In the genomic region with DNA sequence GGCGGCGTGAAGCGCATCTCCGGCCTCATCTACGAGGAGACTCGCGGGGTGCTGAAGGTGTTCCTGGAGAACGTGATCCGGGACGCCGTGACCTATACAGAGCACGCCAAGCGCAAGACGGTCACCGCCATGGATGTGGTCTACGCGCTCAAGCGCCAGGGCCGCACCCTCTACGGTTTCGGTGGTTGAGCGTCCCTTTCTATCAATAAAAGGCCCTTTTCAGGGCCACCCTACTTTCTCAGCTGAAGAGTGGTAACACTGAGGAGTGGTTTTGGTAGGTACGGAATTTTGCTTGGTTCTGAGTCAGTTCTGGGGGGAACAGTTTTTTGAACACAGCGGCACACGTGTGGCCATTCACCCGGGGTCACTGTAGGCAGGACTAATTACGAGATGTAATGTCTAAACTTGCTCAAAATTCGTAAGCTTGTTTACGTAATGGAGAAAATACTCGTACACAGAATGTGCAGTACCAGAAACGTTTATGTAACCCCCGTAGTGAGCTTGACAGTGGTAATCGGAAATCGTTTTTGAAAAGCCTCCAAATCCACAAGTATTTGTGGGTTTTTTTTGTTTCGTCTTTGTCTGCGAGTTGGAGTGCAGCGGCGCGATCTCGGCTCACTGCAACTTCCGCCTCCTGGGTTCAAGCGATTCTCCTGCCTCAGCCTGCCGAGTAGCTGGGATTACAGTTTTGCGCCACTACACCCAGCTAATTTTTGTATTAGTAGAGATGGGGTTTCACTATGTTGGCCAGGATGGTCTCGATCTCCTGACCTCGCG, we compare ENCODE assay signal across 1 cellular context.
TF ChIP-seq lines count a peak whose summit lies in the region.
"Not testable (repeated sequence)": the region's sequence is repeated elsewhere in the genome, so short reads cannot be mapped to it uniquely, and the experiment has no call there.

No MANE protein-coding gene starts in this region.

TF ChIP-seq in K562, 482 proteins besides CTCF, POLR2A, EP300 and RAD21 (continued from another document and continues in another):
- peak; percentile 80; the same call in 1 of the 2 replicates for TF ChIP-seq ZNF445 (CRISPR knock-in tag; IDR thresholded peaks at IDR 0.05; ENCODE audit: low read depth)
- peak; percentile 41; the same call in 1 of the 2 replicates for TF ChIP-seq CXXC5 (CRISPR knock-in tag; IDR thresholded peaks at IDR 0.05)
- TF ChIP-seq, protein P1, sequence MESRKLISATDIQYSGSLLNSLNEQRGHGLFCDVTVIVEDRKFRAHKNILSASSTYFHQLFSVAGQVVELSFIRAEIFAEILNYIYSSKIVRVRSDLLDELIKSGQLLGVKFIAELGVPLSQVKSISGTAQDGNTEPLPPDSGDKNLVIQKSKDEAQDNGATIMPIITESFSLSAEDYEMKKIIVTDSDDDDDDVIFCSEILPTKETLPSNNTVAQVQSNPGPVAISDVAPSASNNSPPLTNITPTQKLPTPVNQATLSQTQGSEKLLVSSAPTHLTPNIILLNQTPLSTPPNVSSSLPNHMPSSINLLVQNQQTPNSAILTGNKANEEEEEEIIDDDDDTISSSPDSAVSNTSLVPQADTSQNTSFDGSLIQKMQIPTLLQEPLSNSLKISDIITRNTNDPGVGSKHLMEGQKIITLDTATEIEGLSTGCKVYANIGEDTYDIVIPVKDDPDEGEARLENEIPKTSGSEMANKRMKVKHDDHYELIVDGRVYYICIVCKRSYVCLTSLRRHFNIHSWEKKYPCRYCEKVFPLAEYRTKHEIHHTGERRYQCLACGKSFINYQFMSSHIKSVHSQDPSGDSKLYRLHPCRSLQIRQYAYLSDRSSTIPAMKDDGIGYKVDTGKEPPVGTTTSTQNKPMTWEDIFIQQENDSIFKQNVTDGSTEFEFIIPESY (CRISPR knock-in tag; IDR thresholded peaks at IDR 0.05): peak; percentile 45; the same call in 1 of the 2 replicates
- peak; percentile 0 for TF ChIP-seq SAP30 (IDR thresholded peaks at IDR 0.05; ENCODE audit: borderline replicate concordance, insufficient read depth, low read depth, low read length, poor library complexity, severe bottlenecking)
- peak; percentile 29 for TF ChIP-seq CHD1 (IDR thresholded peaks at IDR 0.05; ENCODE audit: low read length)
- 0 out of 2 replicates have a peak, but pooled peaks have one; percentile 10 for TF ChIP-seq FOXJ2 (tag; IDR thresholded peaks at IDR 0.05)
- peak; percentile 5 for TF ChIP-seq DACH1 (IDR thresholded peaks at IDR 0.05; ENCODE audit: partially characterized antibody)
- TF ChIP-seq, protein P2, sequence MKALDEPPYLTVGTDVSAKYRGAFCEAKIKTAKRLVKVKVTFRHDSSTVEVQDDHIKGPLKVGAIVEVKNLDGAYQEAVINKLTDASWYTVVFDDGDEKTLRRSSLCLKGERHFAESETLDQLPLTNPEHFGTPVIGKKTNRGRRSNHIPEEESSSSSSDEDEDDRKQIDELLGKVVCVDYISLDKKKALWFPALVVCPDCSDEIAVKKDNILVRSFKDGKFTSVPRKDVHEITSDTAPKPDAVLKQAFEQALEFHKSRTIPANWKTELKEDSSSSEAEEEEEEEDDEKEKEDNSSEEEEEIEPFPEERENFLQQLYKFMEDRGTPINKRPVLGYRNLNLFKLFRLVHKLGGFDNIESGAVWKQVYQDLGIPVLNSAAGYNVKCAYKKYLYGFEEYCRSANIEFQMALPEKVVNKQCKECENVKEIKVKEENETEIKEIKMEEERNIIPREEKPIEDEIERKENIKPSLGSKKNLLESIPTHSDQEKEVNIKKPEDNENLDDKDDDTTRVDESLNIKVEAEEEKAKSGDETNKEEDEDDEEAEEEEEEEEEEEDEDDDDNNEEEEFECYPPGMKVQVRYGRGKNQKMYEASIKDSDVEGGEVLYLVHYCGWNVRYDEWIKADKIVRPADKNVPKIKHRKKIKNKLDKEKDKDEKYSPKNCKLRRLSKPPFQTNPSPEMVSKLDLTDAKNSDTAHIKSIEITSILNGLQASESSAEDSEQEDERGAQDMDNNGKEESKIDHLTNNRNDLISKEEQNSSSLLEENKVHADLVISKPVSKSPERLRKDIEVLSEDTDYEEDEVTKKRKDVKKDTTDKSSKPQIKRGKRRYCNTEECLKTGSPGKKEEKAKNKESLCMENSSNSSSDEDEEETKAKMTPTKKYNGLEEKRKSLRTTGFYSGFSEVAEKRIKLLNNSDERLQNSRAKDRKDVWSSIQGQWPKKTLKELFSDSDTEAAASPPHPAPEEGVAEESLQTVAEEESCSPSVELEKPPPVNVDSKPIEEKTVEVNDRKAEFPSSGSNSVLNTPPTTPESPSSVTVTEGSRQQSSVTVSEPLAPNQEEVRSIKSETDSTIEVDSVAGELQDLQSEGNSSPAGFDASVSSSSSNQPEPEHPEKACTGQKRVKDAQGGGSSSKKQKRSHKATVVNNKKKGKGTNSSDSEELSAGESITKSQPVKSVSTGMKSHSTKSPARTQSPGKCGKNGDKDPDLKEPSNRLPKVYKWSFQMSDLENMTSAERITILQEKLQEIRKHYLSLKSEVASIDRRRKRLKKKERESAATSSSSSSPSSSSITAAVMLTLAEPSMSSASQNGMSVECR (CRISPR knock-in tag; IDR thresholded peaks at IDR 0.05): peak; percentile 75; the same call in 1 of the 2 replicates
- peak; percentile 9; the same call in 1 of the 2 replicates for TF ChIP-seq ZNF780A (CRISPR knock-in tag; IDR thresholded peaks at IDR 0.05)
- TF ChIP-seq, protein P3, sequence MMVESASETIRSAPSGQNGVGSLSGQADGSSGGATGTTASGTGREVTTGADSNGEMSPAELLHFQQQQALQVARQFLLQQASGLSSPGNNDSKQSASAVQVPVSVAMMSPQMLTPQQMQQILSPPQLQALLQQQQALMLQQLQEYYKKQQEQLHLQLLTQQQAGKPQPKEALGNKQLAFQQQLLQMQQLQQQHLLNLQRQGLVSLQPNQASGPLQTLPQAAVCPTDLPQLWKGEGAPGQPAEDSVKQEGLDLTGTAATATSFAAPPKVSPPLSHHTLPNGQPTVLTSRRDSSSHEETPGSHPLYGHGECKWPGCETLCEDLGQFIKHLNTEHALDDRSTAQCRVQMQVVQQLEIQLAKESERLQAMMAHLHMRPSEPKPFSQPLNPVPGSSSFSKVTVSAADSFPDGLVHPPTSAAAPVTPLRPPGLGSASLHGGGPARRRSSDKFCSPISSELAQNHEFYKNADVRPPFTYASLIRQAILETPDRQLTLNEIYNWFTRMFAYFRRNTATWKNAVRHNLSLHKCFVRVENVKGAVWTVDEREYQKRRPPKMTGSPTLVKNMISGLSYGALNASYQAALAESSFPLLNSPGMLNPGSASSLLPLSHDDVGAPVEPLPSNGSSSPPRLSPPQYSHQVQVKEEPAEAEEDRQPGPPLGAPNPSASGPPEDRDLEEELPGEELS (CRISPR knock-in tag; IDR thresholded peaks at IDR 0.05; ENCODE audit: borderline replicate concordance): peak; percentile 20; the same call in 1 of the 2 replicates
- TF ChIP-seq YY1 (IDR thresholded peaks at IDR 0.05; ENCODE audit: borderline replicate concordance in 1 of 3, control insufficient read depth in 1 of 3, extremely low read depth in 1 of 3, insufficient read depth in 3 of 3, insufficient read length in 1 of 3, insufficient replicate concordance in 2 of 3, low read depth in 1 of 3, low read length in 2 of 3): peak in 1 of 3 experiments; percentile 13
- TF ChIP-seq, protein P4, sequence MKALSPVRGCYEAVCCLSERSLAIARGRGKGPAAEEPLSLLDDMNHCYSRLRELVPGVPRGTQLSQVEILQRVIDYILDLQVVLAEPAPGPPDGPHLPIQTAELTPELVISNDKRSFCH (CRISPR knock-in tag; IDR thresholded peaks at IDR 0.05): not testable (repeated sequence)
- TF ChIP-seq, protein P4 (tag; IDR thresholded peaks at IDR 0.05): peak; percentile 50; the same call in 1 of the 2 replicates
- 0 out of 4 replicates have a peak, but pooled peaks of 1 of the 2 experiments have one; percentile 34 for TF ChIP-seq NRF1 (conservative IDR thresholded peaks at IDR 0.05 in 1 of 2, IDR thresholded peaks at IDR 0.05 in 1 of 2)
- TF ChIP-seq NR2C2 (CRISPR knock-in tag; IDR thresholded peaks at IDR 0.05): not testable (repeated sequence)
- TF ChIP-seq NR2C2 (tag; IDR thresholded peaks at IDR 0.05): peak; percentile 68
- TF ChIP-seq SIN3B (IDR thresholded peaks at IDR 0.05; ENCODE audit: low read depth): peak; percentile 50; the same call in 1 of the 2 replicates
- peak; percentile 89 for TF ChIP-seq EWSR1 (IDR thresholded peaks at IDR 0.05; ENCODE audit: borderline replicate concordance, low read depth, partially characterized antibody)
- TF ChIP-seq POLR2G (IDR thresholded peaks at IDR 0.05; ENCODE audit: low read depth, low read length): peak; percentile 78
- TF ChIP-seq BCL6 (CRISPR knock-in tag; IDR thresholded peaks at IDR 0.05): 0 out of 2 replicates have a peak, but pooled peaks have one; percentile 1
- peak; percentile 14; the same call in 1 of the 2 replicates for TF ChIP-seq HNRNPL (IDR thresholded peaks at IDR 0.05; ENCODE audit: low read depth, low read length)
- peak; percentile 49; the same call in 1 of the 2 replicates for TF ChIP-seq ELF4 (CRISPR knock-in tag; IDR thresholded peaks at IDR 0.05)
- TF ChIP-seq, protein P5, sequence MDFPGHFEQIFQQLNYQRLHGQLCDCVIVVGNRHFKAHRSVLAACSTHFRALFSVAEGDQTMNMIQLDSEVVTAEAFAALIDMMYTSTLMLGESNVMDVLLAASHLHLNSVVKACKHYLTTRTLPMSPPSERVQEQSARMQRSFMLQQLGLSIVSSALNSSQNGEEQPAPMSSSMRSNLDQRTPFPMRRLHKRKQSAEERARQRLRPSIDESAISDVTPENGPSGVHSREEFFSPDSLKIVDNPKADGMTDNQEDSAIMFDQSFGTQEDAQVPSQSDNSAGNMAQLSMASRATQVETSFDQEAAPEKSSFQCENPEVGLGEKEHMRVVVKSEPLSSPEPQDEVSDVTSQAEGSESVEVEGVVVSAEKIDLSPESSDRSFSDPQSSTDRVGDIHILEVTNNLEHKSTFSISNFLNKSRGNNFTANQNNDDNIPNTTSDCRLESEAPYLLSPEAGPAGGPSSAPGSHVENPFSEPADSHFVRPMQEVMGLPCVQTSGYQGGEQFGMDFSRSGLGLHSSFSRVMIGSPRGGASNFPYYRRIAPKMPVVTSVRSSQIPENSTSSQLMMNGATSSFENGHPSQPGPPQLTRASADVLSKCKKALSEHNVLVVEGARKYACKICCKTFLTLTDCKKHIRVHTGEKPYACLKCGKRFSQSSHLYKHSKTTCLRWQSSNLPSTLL (IDR thresholded peaks at IDR 0.05): peak; percentile 84
- peak; percentile 59 for TF ChIP-seq SMAD1 (IDR thresholded peaks at IDR 0.05; ENCODE audit: low read depth, low read length, partially characterized antibody)
- TF ChIP-seq, protein P6, sequence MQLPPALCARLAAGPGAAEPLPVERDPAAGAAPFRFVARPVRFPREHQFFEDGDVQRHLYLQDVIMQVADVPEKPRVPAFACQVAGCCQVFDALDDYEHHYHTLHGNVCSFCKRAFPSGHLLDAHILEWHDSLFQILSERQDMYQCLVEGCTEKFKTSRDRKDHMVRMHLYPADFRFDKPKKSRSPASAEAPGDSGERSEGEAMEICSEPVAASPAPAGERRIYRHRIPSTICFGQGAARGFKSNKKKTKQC (CRISPR knock-in tag; IDR thresholded peaks at IDR 0.05): peak; percentile 40; the same call in 1 of the 2 replicates
- TF ChIP-seq, protein P7, sequence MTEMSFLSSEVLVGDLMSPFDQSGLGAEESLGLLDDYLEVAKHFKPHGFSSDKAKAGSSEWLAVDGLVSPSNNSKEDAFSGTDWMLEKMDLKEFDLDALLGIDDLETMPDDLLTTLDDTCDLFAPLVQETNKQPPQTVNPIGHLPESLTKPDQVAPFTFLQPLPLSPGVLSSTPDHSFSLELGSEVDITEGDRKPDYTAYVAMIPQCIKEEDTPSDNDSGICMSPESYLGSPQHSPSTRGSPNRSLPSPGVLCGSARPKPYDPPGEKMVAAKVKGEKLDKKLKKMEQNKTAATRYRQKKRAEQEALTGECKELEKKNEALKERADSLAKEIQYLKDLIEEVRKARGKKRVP (CRISPR knock-in tag; IDR thresholded peaks at IDR 0.05): peak; percentile 63; the same call in 1 of the 2 replicates
- TF ChIP-seq PML (IDR thresholded peaks at IDR 0.05; ENCODE audit: low read length): peak; percentile 63; the same call in 1 of the 2 replicates
- TF ChIP-seq, protein P8, sequence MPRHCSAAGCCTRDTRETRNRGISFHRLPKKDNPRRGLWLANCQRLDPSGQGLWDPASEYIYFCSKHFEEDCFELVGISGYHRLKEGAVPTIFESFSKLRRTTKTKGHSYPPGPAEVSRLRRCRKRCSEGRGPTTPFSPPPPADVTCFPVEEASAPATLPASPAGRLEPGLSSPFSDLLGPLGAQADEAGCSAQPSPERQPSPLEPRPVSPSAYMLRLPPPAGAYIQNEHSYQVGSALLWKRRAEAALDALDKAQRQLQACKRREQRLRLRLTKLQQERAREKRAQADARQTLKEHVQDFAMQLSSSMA (CRISPR knock-in tag; IDR thresholded peaks at IDR 0.05): 0 out of 2 replicates have a peak, but pooled peaks have one; percentile 56
- TF ChIP-seq, protein P9, sequence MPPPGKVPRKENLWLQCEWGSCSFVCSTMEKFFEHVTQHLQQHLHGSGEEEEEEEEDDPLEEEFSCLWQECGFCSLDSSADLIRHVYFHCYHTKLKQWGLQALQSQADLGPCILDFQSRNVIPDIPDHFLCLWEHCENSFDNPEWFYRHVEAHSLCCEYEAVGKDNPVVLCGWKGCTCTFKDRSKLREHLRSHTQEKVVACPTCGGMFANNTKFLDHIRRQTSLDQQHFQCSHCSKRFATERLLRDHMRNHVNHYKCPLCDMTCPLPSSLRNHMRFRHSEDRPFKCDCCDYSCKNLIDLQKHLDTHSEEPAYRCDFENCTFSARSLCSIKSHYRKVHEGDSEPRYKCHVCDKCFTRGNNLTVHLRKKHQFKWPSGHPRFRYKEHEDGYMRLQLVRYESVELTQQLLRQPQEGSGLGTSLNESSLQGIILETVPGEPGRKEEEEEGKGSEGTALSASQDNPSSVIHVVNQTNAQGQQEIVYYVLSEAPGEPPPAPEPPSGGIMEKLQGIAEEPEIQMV (tag; conservative IDR thresholded peaks at IDR 0.05; ENCODE audit: low read depth): peak; percentile 59; the same call in 1 of the 2 replicates
- TF ChIP-seq EP400 (IDR thresholded peaks at IDR 0.05): peak; percentile 40; the same call in 1 of the 2 replicates
- TF ChIP-seq ETV5 (CRISPR knock-in tag; IDR thresholded peaks at IDR 0.05; ENCODE audit: low read depth): 0 out of 2 replicates have a peak, but pooled peaks have one; percentile 44
- TF ChIP-seq, protein P10, sequence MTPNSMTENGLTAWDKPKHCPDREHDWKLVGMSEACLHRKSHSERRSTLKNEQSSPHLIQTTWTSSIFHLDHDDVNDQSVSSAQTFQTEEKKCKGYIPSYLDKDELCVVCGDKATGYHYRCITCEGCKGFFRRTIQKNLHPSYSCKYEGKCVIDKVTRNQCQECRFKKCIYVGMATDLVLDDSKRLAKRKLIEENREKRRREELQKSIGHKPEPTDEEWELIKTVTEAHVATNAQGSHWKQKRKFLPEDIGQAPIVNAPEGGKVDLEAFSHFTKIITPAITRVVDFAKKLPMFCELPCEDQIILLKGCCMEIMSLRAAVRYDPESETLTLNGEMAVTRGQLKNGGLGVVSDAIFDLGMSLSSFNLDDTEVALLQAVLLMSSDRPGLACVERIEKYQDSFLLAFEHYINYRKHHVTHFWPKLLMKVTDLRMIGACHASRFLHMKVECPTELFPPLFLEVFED (CRISPR knock-in tag; conservative IDR thresholded peaks at IDR 0.05): peak; percentile 74; the same call in 1 of the 2 replicates
- peak; percentile 13 for TF ChIP-seq CCNT2 (IDR thresholded peaks at IDR 0.05; ENCODE audit: borderline replicate concordance, extremely low read depth, insufficient read length, low read depth, low read length)
- peak; percentile 14; the same call in 1 of the 2 replicates for TF ChIP-seq CBX1 (IDR thresholded peaks at IDR 0.05; ENCODE audit: low read depth)
- TF ChIP-seq POLR2B (IDR thresholded peaks at IDR 0.05; ENCODE audit: low read depth, partially characterized antibody): peak; percentile 82
